ENCODE assay signal across 8 cellular contexts in the genomic region with DNA sequence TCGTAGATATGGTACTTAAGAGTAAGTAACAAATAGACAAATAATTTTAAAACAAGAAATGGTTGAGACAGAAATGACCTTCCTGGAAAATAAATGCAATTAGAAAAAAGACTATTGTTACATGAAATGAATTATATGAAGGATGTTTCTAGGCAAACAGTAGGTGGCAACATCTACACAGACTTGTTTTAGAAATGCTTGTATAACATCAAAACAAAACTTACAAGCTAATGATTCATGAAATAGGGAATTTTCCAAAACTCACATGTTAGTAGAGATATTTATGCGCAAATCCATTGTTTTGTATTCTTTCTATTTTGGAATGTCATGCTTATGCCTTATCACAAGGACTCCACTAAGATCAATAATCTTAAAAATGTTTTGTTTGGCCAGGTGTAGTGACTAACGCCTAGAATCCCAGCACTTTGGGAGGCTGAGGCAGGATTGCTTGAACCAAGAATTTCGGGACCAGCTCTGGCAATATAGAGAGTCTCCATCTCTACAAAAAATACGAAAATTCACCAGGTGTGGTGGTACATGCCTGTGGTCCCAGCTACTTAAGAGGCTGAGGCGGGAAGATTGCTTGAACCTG. TPM values are rescaled to one million over a fixed set of nuclear protein-coding genes. Genes with fewer than 3 reads are reported as not detected.
DNase-seq lines count a peak whose midpoint lies in the region; ATAC-seq, FAIRE-seq and TF ChIP-seq lines count a peak whose summit lies in the region.
"Had no signal": no experiment of that assay in that cellular context is flagged by ENCODE, and none has a peak within 500 bp of the region (broad histone marks: within the 10 kb centered on the region; RNA-seq: fewer than 3 reads in every experiment).

No MANE protein-coding gene starts in this region.

- no peaks in the 10 kb centered on the region for H3K4me1 ChIP-seq in astrocyte (ENCODE audit: insufficient read depth, low read length)

- H3K27ac Mint-ChIP-seq in astrocyte (ENCODE audit: unreplicated experiment) = no peak overlapping the region

- ATAC-seq in GM21360 (IDR thresholded peaks at IDR 0.05; ENCODE audit: unreplicated experiment) (peak; percentile 28), HG03571 (IDR thresholded peaks at IDR 0.05; ENCODE audit: unreplicated experiment) (peak; percentile 36)

- no peak for FAIRE-seq in astrocyte (lab: Jason Lieb, UNC)

- H3K27me3 Mint-ChIP-seq in astrocyte (ENCODE audit: low read depth, unreplicated experiment) = no peaks in the 10 kb centered on the region

- H3K4me2 ChIP-seq in astrocyte (ENCODE audit: low read length) = no peak overlapping the region

- H3K27ac ChIP-seq in astrocyte (ENCODE audit: low read depth, low read length) = no peak overlapping the region

- H3K36me3 ChIP-seq in astrocyte (ENCODE audit: insufficient read depth, low read length) = no peaks in the 10 kb centered on the region

- H3K4me1 Mint-ChIP-seq in astrocyte (ENCODE audit: low read depth, unreplicated experiment) = peaks cover 16% of the 10 kb centered on the region

- H3K36me3 Mint-ChIP-seq in astrocyte (ENCODE audit: low read depth, unreplicated experiment) = no peaks in the 10 kb centered on the region

- H4K20me1 ChIP-seq in astrocyte (ENCODE audit: insufficient read depth, low read length) = no peaks in the 10 kb centered on the region

- DNase-seq in GM10266 (ENCODE audit: extremely low spot score) (peak; percentile 22), astrocyte (ENCODE audit: low read depth) (peak; percentile 49), middle frontal gyrus (ENCODE audit: extremely low spot score, low spot score) (peak; percentile 44), NCI-H1092 treated with DMSO at 0.1 percent for 48 hours (lab: John Stamatoyannopoulos, UW) (no peak), ecto neural progenitor cell (ENCODE audit: low spot score) (no peak)

- H3K4me3 Mint-ChIP-seq in astrocyte (ENCODE audit: unreplicated experiment) = no peak overlapping the region

- no peaks in the 10 kb centered on the region for H3K79me2 ChIP-seq in astrocyte (ENCODE audit: insufficient read depth, low read length)

- H3K9ac ChIP-seq in astrocyte (ENCODE audit: low read length) = no peak overlapping the region

- H3K9me3 ChIP-seq in astrocyte (ENCODE audit: insufficient read depth, low read depth, low read length) = no peaks in the 10 kb centered on the region

- H2AFZ ChIP-seq in astrocyte (ENCODE audit: low read depth, low read length) = peak overlapping the region; percentile 7

- H3K27me3 ChIP-seq in astrocyte (ENCODE audit: insufficient read depth, low read length) = no peaks in the 10 kb centered on the region

- no peaks in the 10 kb centered on the region for H3K9me3 Mint-ChIP-seq in astrocyte (ENCODE audit: unreplicated experiment)

- no peak overlapping the region for H3K4me3 ChIP-seq in astrocyte (ENCODE audit: insufficient read depth, low read depth, low read length)

- TF ChIP-seq CTCF in GM10266 (IDR thresholded peaks at IDR 0.05; ENCODE audit: control insufficient read depth, insufficient read depth, low read depth, missing control alignments) (peak; percentile 64), astrocyte (IDR thresholded peaks at IDR 0.05; ENCODE audit: insufficient read depth, low read depth, low read length) (peak; percentile 25)

RNA-seq across cellular contexts. Expression of gene LGSN, which starts 32.3 kb away (rescaled TPM):
- 0.25 and 0.36 TPM in 2 replicates for total RNA-seq in astrocyte
- total RNA-seq: urinary bladder had no signal

Comparison
In these comparisons a context has a peak if more than half of its experiments do, and no peak if none do; other contexts are left out.
1. DNase-seq: peak in GM10266 (single experiment), astrocyte (single experiment) and middle frontal gyrus (single experiment); none in NCI-H1092 treated with DMSO at 0.1 percent for 48 hours (single experiment) and ecto neural progenitor cell (single experiment).